Comparison of ENCODE assay signal across 1 cellular context in genomic region chr4:48692023-48692422, GRCh38.
TF ChIP-seq lines count a peak whose summit lies in the region.

No MANE protein-coding gene starts in this region.

TF ChIP-seq in WTC11, 78 proteins besides CTCF, POLR2A, EP300 and RAD21 (continued from another document):
- TF ChIP-seq CDX4 (CRISPR knock-in tag; IDR thresholded peaks at IDR 0.05; ENCODE audit: borderline replicate concordance) (no peak), GABPB1 (CRISPR knock-in tag; IDR thresholded peaks at IDR 0.05) (no peak), ZNF416 (CRISPR knock-in tag; IDR thresholded peaks at IDR 0.05) (no peak), PRRX2 (CRISPR knock-in tag; IDR thresholded peaks at IDR 0.05) (no peak), ZNF671 (CRISPR knock-in tag; IDR thresholded peaks at IDR 0.05) (no peak), SP1 (CRISPR knock-in tag; conservative IDR thresholded peaks at IDR 0.05) (no peak), CBFB (CRISPR knock-in tag; IDR thresholded peaks at IDR 0.05; ENCODE audit: low read depth) (no peak), USF2 (CRISPR knock-in tag; IDR thresholded peaks at IDR 0.05) (no peak), USF1 (CRISPR knock-in tag; IDR thresholded peaks at IDR 0.05) (no peak), AFF4 (CRISPR knock-in tag; IDR thresholded peaks at IDR 0.05; ENCODE audit: borderline replicate concordance) (no peak), EMX1 (CRISPR knock-in tag; IDR thresholded peaks at IDR 0.05) (no peak), GRHL2 (CRISPR knock-in tag; IDR thresholded peaks at IDR 0.05; ENCODE audit: insufficient replicate concordance, severe bottlenecking) (no peak), ZNF396 (CRISPR knock-in tag; IDR thresholded peaks at IDR 0.05; ENCODE audit: borderline replicate concordance) (no peak)
